ENCODE assay signal across 10 cellular contexts in the genomic region with DNA sequence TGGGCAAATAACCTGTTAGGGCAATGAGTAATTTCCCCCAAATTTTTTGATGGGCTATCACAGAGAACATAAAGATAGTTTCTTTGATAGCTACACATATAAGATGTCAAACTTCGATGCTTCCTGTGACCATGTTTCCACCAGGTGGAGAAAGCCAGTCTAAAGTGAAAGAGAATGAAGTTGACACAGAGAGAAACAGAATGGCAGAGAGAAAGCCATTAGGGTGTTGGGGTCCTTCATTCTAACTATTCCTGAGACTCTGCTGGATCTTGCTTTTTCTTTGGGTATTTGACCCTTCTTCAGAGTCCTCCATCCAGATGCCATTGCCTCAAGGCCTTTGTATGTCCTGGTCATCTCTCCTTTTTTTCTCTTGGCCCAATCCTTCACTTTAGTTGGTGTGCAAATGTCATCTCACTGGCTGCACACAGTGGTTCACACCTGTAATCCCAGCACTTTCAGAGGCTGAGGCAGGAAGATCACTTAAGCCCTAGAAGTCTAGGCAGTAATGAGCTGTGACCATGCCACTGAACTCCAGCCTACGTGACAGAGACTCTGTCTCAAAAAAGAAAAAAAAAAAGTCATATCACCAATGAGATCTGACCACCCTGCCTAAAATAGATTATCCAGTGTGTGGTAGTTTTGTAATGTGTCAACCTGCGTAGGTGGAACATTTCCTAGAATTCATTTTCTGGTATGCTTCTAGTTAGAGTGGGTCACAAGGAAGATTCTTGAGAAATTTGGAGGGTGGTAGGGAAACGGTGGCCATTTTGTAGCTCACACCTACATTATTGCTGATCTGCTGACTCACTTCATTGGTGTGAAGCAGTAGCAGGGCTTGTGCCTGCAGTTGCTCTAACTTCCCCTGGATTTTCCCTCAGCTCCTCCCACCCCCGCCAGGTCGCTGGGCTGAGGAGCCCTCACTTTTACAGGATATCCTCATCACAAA. TPM values are rescaled to one million over a fixed set of nuclear protein-coding genes. Genes with fewer than 3 reads are reported as not detected.
DNase-seq lines count a peak whose midpoint lies in the region; ATAC-seq and TF ChIP-seq lines count a peak whose summit lies in the region.
"Had no signal": no experiment of that assay in that cellular context is flagged by ENCODE, and none has a peak within 500 bp of the region (broad histone marks: within the 10 kb centered on the region; RNA-seq: fewer than 3 reads in every experiment).

No MANE protein-coding gene starts in this region.

- TF ChIP-seq CTCF in testis (IDR thresholded peaks at IDR 0.05), result no peak

- no peak overlapping the region for H3K4me3 ChIP-seq in testis
- H3K4me3 ChIP-seq: pancreas had no signal

- intact Hi-C loops in testis (cut with DNase I; ENCODE audit: low total_unique reads), result no loop called here

- 82 to 93% methylated on average over 6 of the region's 6 CpGs for WGBS in testis, 2 donors

- H3K27me3 ChIP-seq in testis, result no peaks in the 10 kb centered on the region
- H3K27me3 ChIP-seq: pancreas had no signal

- peak; percentile 93 for ATAC-seq in GM18870 (IDR thresholded peaks at IDR 0.05; ENCODE audit: unreplicated experiment)
- ATAC-seq in HG02852 (IDR thresholded peaks at IDR 0.05; ENCODE audit: unreplicated experiment), result peak; percentile 86
- ATAC-seq: pancreas had no signal

- no peaks in the 10 kb centered on the region for H3K4me1 ChIP-seq in testis
- H3K4me1 ChIP-seq: pancreas had no signal

- no peaks in the 10 kb centered on the region for H3K36me3 ChIP-seq in testis (ENCODE audit: low read depth, missing control alignments)
- H3K36me3 ChIP-seq: pancreas had no signal

- no peak for TF ChIP-seq POLR2A in testis (IDR thresholded peaks at IDR 0.05)

- no peak overlapping the region for H3K27ac ChIP-seq in testis
- H3K27ac ChIP-seq: pancreas, VCaP had no signal

- DNase-seq in activated CD4-positive, alpha-beta T cell treated with anti-CD3 and anti-CD28 coated beads, Interleukin-2, amount 50 U/mL, for 24 hours (ENCODE audit: low read depth in 1 of 2, low spot score in 1 of 2), result peak; percentile 51 to 62
- peak; percentile 84 for DNase-seq in stimulated activated CD4-positive, alpha-beta T cell treated with anti-CD3 and anti-CD28 coated beads, Interleukin-1b, Interleukin-23, amount 100 ng/mL, for 48 hours
- DNase-seq in testis (no peak), medulla oblongata (ENCODE audit: extremely low spot score) (no peak), DMS53 treated with DMSO at 0.1 percent for 48 hours (lab: John Stamatoyannopoulos, UW; ENCODE audit: unreplicated experiment) (no peak), NCI-H1092 (lab: John Stamatoyannopoulos, UW) (no peak)
- DNase-seq: pancreas had no signal

- H3K9me3 ChIP-seq in testis, result no peaks in the 10 kb centered on the region
- H3K9me3 ChIP-seq: pancreas had no signal

RNA-seq across cellular contexts. Expression of a gene that starts 20.8 kb away (rescaled TPM):
- total RNA-seq in testis, result 10 to 100 TPM; 80.0 to 86.5 TPM
- 91.5 TPM for polyA plus RNA-seq in testis (ENCODE audit: insufficient read depth, low read depth, low replicate concordance)

Comparison
In these comparisons a context has a peak if more than half of its experiments do, and no peak if none do; other contexts are left out.
1. DNase-seq: peak in activated CD4-positive, alpha-beta T cell treated with anti-CD3 and anti-CD28 coated beads, Interleukin-2, amount 50 U/mL, for 24 hours (2 of 2) and stimulated activated CD4-positive, alpha-beta T cell treated with anti-CD3 and anti-CD28 coated beads, Interleukin-1b, Interleukin-23, amount 100 ng/mL, for 48 hours (single experiment); none in testis (single experiment), medulla oblongata (single experiment), DMS53 treated with DMSO at 0.1 percent for 48 hours (single experiment) and NCI-H1092 (single experiment).